ENCODE assay signal across 22 cellular contexts in genomic region chr13:19650742-19651141, GRCh38. TPM values are rescaled to one million over a fixed set of nuclear protein-coding genes. Genes with fewer than 3 reads are reported as not detected.
DNase-seq lines count a peak whose midpoint lies in the region; ATAC-seq, FAIRE-seq and TF ChIP-seq lines count a peak whose summit lies in the region.
"Had no signal": no experiment of that assay in that cellular context is flagged by ENCODE, and none has a peak within 500 bp of the region (broad histone marks: within the 10 kb centered on the region; RNA-seq: fewer than 3 reads in every experiment).

No MANE protein-coding gene starts in this region.

- ATAC-seq in CD4-positive, alpha-beta T cell (ENCODE audit: poor library complexity) = no peak
- ATAC-seq in K562 (no peak), HG02981 (IDR thresholded peaks at IDR 0.05; ENCODE audit: unreplicated experiment) (no peak)
- no peak for ATAC-seq in stimulated activated effector memory CD8-positive, alpha-beta T cell treated with anti-CD3 and anti-CD28 coated beads, Interleukin-12 subunit alpha, Interleukin-12 subunit beta, amount 100 ng/mL, for 72 hours

- TF ChIP-seq POLR2A in K562 (conservative IDR thresholded peaks at IDR 0.05) = no peak

- CTCF ChIA-PET in CD4-positive, alpha-beta T cell (lab: Charles Lee) = no interaction called here
- CTCF ChIA-PET in K562 (lab: Yijun Ruan, JAX; ENCODE audit: low intra/inter-chr PET ratio) = interaction anchor here (0.7 kb wide), 1 partner anchor 21 kb away, joined by 4 read pairs; no protein-coding TSS in a partner anchor

- H3K9me3 Mint-ChIP-seq in activated naive CD4-positive, alpha-beta T cell treated with anti-CD3 and anti-CD28 coated beads, Interleukin-2, amount 50 U/mL, for 24 hours = no peaks in the 10 kb centered on the region
- no peaks in the 10 kb centered on the region for H3K9me3 Mint-ChIP-seq in CD4-positive, alpha-beta T cell
- H3K9me3 Mint-ChIP-seq in stimulated activated effector memory CD8-positive, alpha-beta T cell treated with anti-CD3 and anti-CD28 coated beads, Interleukin-12 subunit alpha, Interleukin-12 subunit beta, amount 100 ng/mL, for 72 hours = no peaks in the 10 kb centered on the region
- H3K9me3 Mint-ChIP-seq: CD8-positive, alpha-beta memory T cell; IgD-negative memory B cell had no signal

- peaks cover 12% of the 10 kb centered on the region for H3K4me1 Mint-ChIP-seq in activated naive CD4-positive, alpha-beta T cell treated with anti-CD3 and anti-CD28 coated beads, Interleukin-2, amount 50 U/mL, for 24 hours
- peaks cover 18% of the 10 kb centered on the region for H3K4me1 Mint-ChIP-seq in CD4-positive, alpha-beta T cell (ENCODE audit: low read depth)
- H3K4me1 Mint-ChIP-seq in stimulated activated effector memory CD8-positive, alpha-beta T cell treated with anti-CD3 and anti-CD28 coated beads, Interleukin-12 subunit alpha, Interleukin-12 subunit beta, amount 100 ng/mL, for 72 hours = peaks cover 24% of the 10 kb centered on the region
- H3K4me1 Mint-ChIP-seq: B cell had no signal

- H3K9me1 ChIP-seq in K562 (ENCODE audit: control insufficient read depth, insufficient read depth, low read length) = no peaks in the 10 kb centered on the region

- H3K79me2 ChIP-seq in K562 (ENCODE audit: control insufficient read depth, insufficient read depth, low read length) = no peaks in the 10 kb centered on the region

- BruUV-seq in K562 (replicated peaks; lab: Mats Ljungman, UMichigan) = no TSS peak

- H3K4me2 ChIP-seq in K562 (ENCODE audit: insufficient read depth, low read length) = no peak overlapping the region
- H3K4me2 ChIP-seq: BLaER1 treated with 17β-estradiol and CSF1 and Interleukin-3, amounts not matched to agents 10 nM and 100 nM had no signal

- H3K27ac Mint-ChIP-seq in activated naive CD4-positive, alpha-beta T cell treated with anti-CD3 and anti-CD28 coated beads, Interleukin-2, amount 50 U/mL, for 24 hours = peak overlapping the region; percentile 12
- H3K27ac Mint-ChIP-seq in CD4-positive, alpha-beta T cell = peak overlapping the region; percentile 14
- peak overlapping the region; percentile 81 for H3K27ac Mint-ChIP-seq in stimulated activated effector memory CD8-positive, alpha-beta T cell treated with anti-CD3 and anti-CD28 coated beads, Interleukin-12 subunit alpha, Interleukin-12 subunit beta, amount 100 ng/mL, for 72 hours
- H3K27ac Mint-ChIP-seq: B cell had no signal

- no peaks in the 10 kb centered on the region for H3K27me3 ChIP-seq in CD4-positive, alpha-beta T cell (ENCODE audit: control insufficient read depth, insufficient read depth, low read length)
- no peaks in the 10 kb centered on the region for H3K27me3 ChIP-seq in K562 (ENCODE audit: control insufficient read depth in 2 of 2, insufficient read depth in 2 of 2, low read length in 2 of 2)
- H3K27me3 ChIP-seq: BLaER1 treated with 17β-estradiol and CSF1 and Interleukin-3, amounts not matched to agents 10 nM and 100 nM had no signal

- H3K36me3 ChIP-seq in K562 (ENCODE audit: control insufficient read depth, insufficient read depth, low read length) = peaks cover 40% of the 10 kb centered on the region

- intact Hi-C loops in CD4-positive, alpha-beta T cell (cut with DNase I, micrococcal nuclease) = no loop called here
- intact Hi-C loops in K562 (cut with micrococcal nuclease) = no loop called here

- no peak overlapping the region for H3K4me3 ChIP-seq in K562
- H3K4me3 ChIP-seq: BLaER1 treated with 17β-estradiol and CSF1 and Interleukin-3, amounts not matched to agents 10 nM and 100 nM; GM23248 had no signal

- H3K9me3 ChIP-seq in CD4-positive, alpha-beta T cell (ENCODE audit: control insufficient read depth, low read length) = no peaks in the 10 kb centered on the region
- no peaks in the 10 kb centered on the region for H3K9me3 ChIP-seq in K562 (replicated peaks; ENCODE audit: control insufficient read depth, insufficient read depth, low read depth, low read length)
- H3K9me3 ChIP-seq: BLaER1 treated with 17β-estradiol and CSF1 and Interleukin-3, amounts not matched to agents 10 nM and 100 nM had no signal

- no peak overlapping the region for H3K27ac ChIP-seq in CD4-positive, alpha-beta T cell (ENCODE audit: low read depth, low read length)
- H3K27ac ChIP-seq in K562 (ENCODE audit: extremely low read depth, low read depth, low read length) = no peak overlapping the region
- H3K27ac ChIP-seq: BLaER1 treated with 17β-estradiol and CSF1 and Interleukin-3, amounts not matched to agents 10 nM and 100 nM; GM23248; HL-60 had no signal

- H4K20me1 ChIP-seq in K562 (replicated peaks; ENCODE audit: control insufficient read depth, insufficient read depth, low read length) = no peaks in the 10 kb centered on the region

- no peak for FAIRE-seq in K562 (lab: Jason Lieb, UNC)
- FAIRE-seq: G401.6, GM12891, GM19239, H54 had no signal

- TF ChIP-seq CTCF in CD4-positive, alpha-beta T cell (IDR thresholded peaks at IDR 0.05) = no peak
- TF ChIP-seq CTCF in K562 (IDR thresholded peaks at IDR 0.05 in 2 of 3, conservative IDR thresholded peaks at IDR 0.05 in 1 of 3; ENCODE audit: insufficient read depth in 2 of 3, low read depth in 1 of 3, low read length in 3 of 3) = no peak

- H3K36me3 Mint-ChIP-seq in activated naive CD4-positive, alpha-beta T cell treated with anti-CD3 and anti-CD28 coated beads, Interleukin-2, amount 50 U/mL, for 24 hours = peaks cover 22% of the 10 kb centered on the region
- peaks cover 89% of the 10 kb centered on the region for H3K36me3 Mint-ChIP-seq in CD4-positive, alpha-beta T cell (ENCODE audit: low read depth)
- H3K36me3 Mint-ChIP-seq in stimulated activated effector memory CD8-positive, alpha-beta T cell treated with anti-CD3 and anti-CD28 coated beads, Interleukin-12 subunit alpha, Interleukin-12 subunit beta, amount 100 ng/mL, for 72 hours = peaks cover 100% of the 10 kb centered on the region

- in situ Hi-C loops in K562 (cut with MboI) = no loop called here

- TF ChIP-seq RAD21 in K562 (CRISPR knock-in tag; conservative IDR thresholded peaks at IDR 0.05 in 1 of 2, IDR thresholded peaks at IDR 0.05 in 1 of 2) = no peak

- TF ChIP-seq EP300 in K562 (IDR thresholded peaks at IDR 0.05; ENCODE audit: low read length) = no peak

- no peak overlapping the region for H3K4me3 Mint-ChIP-seq in activated naive CD4-positive, alpha-beta T cell treated with anti-CD3 and anti-CD28 coated beads, Interleukin-2, amount 50 U/mL, for 24 hours
- no peak overlapping the region for H3K4me3 Mint-ChIP-seq in CD4-positive, alpha-beta T cell
- H3K4me3 Mint-ChIP-seq in stimulated activated effector memory CD8-positive, alpha-beta T cell treated with anti-CD3 and anti-CD28 coated beads, Interleukin-12 subunit alpha, Interleukin-12 subunit beta, amount 100 ng/mL, for 72 hours = no peak overlapping the region
- H3K4me3 Mint-ChIP-seq: B cell; CD8-positive, alpha-beta memory T cell; IgD-negative memory B cell had no signal

- DNase-seq in activated naive CD4-positive, alpha-beta T cell treated with anti-CD3 and anti-CD28 coated beads, Interleukin-2, amount 50 U/mL, for 16 hours = no peak
- DNase-seq in CD4-positive, alpha-beta T cell = no peak
- DNase-seq in K562 (ENCODE audit: extremely low read depth in 1 of 4, low spot score in 3 of 4) (no peak), NCI-H1417 treated with DMSO at 0.1 percent for 48 hours (lab: John Stamatoyannopoulos, UW) (no peak)
- DNase-seq in stimulated activated effector memory CD8-positive, alpha-beta T cell treated with anti-CD3 and anti-CD28 coated beads, Interleukin-12 subunit alpha, Interleukin-12 subunit beta, amount 100 ng/mL, for 72 hours (ENCODE audit: low spot score in 2 of 2) = no peak
- DNase-seq: 8988T; CD8-positive, alpha-beta memory T cell; COR-L47; DMS 273 treated with DMSO at 0.1 percent for 48 hours; DMS53; GM23248; HCEC 1CT had no signal

- no peaks in the 10 kb centered on the region for H3K27me3 Mint-ChIP-seq in activated naive CD4-positive, alpha-beta T cell treated with anti-CD3 and anti-CD28 coated beads, Interleukin-2, amount 50 U/mL, for 24 hours
- H3K27me3 Mint-ChIP-seq in CD4-positive, alpha-beta T cell = no peaks in the 10 kb centered on the region
- H3K27me3 Mint-ChIP-seq: B cell; CD8-positive, alpha-beta memory T cell; IgD-negative memory B cell had no signal

- H2AFZ ChIP-seq in K562 (ENCODE audit: low read depth, low read length) = no peak overlapping the region
- H2AFZ ChIP-seq: GM23248 had no signal

- H3K4me1 ChIP-seq in K562 (replicated peaks in 1 of 2; ENCODE audit: control insufficient read depth in 2 of 2, insufficient read depth in 2 of 2, low read length in 2 of 2) = no peaks in the 10 kb centered on the region
- H3K4me1 ChIP-seq: BLaER1 treated with 17β-estradiol and CSF1 and Interleukin-3, amounts not matched to agents 10 nM and 100 nM had no signal

- H3K9ac ChIP-seq in K562 (ENCODE audit: insufficient read depth in 1 of 2, low read depth in 2 of 2, low read length in 2 of 2) = no peak overlapping the region
- H3K9ac ChIP-seq: BLaER1 treated with 17β-estradiol and CSF1 and Interleukin-3, amounts not matched to agents 10 nM and 100 nM; GM23248 had no signal

- 98% methylated on average over 4 of the region's 4 CpGs for WGBS in K562 (ENCODE audit: insufficient coverage, low coverage, missing lambda C conversion rate)

- POLR2A ChIA-PET in CD4-positive, alpha-beta T cell (lab: Charles Lee) = interaction anchor here (0.8 kb wide), 1 partner anchor 17 kb away, joined by 4 read pairs; no protein-coding TSS in a partner anchor
- POLR2A ChIA-PET in K562 (lab: Yijun Ruan, JAX) = interaction anchor here (0.7 to 1.2 kb wide), 2 partner anchors 10 to 18 kb away, joined by 3 to 4 read pairs; no protein-coding TSS in a partner anchor

RNA-seq across cellular contexts. Expression of gene MPHOSPH8, which starts 17.3 kb away (rescaled TPM):
- total RNA-seq in CD4-positive, alpha-beta T cell = 10 to 100 TPM; 48.0 to 51.2 TPM
- total RNA-seq in K562 (2011; cell fraction: chromatin; rRNA removed; ENCODE audit: low replicate concordance) = 13.2 and 43.1 TPM in 2 replicates
- 5.7 and 9.9 TPM in 2 replicates for total RNA-seq in K562 (2011; cell fraction: nucleolus; rRNA removed)
- total RNA-seq in K562 (2011; cell fraction: nucleoplasm; rRNA removed) = 15.8 and 23.3 TPM in 2 replicates
- total RNA-seq in K562 (2014; rRNA removed) (14.0 and 18.3 TPM in 2 replicates), K562 (2014; rRNA removed; fragmentation: Illumina TruSeq; extraction: Trizol) (17.8 and 18.7 TPM in 2 replicates), K562 (2015; rRNA removed; fragmentation: Illumina TruSeq; extraction: Trizol) (17.8 and 21.9 TPM in 2 replicates), K562 (2021) (14.2 and 15.9 TPM in 2 replicates)
- polyA plus RNA-seq in K562 (2011; rRNA removed) (15.6 and 16.6 TPM in 2 replicates), K562 (2014; fragmentation: Illumina TruSeq; extraction: Trizol) (21.3 and 24.8 TPM in 2 replicates), K562 (2014; fragmentation: Nextera tagmentation; extraction: Ambion mirVana) (10 to 100 TPM; 10.3 to 15.6 TPM), K562 (2014; rRNA removed) (21.1 and 23.5 TPM in 2 replicates)
- 6.6 and 13.6 TPM in 2 replicates for polyA plus RNA-seq in K562 (2011; cell fraction: cytosol; rRNA removed)
- 29.9 and 30.0 TPM in 2 replicates for polyA plus RNA-seq in K562 (2011; cell fraction: nucleus; rRNA removed)
- polyA plus RNA-seq in K562 (2012) = 18.1 and 24.6 TPM in 2 replicates
- 11.5 and 12.2 TPM in 2 replicates for polyA minus RNA-seq in K562 (2011; rRNA and poly(A)+ RNA removed)
- polyA minus RNA-seq in K562 (2011; cell fraction: cytosol; rRNA and poly(A)+ RNA removed) = 4.5 and 7.6 TPM in 2 replicates
- polyA minus RNA-seq in K562 (2011; cell fraction: nucleus; rRNA and poly(A)+ RNA removed) = 6.7 and 13.0 TPM in 2 replicates

Comparison
In these comparisons a context has a peak if more than half of its experiments do, and no peak if none do; other contexts are left out.
1. H3K27ac Mint-ChIP-seq: peak in every context shown above with its lines; median percentile 81 in stimulated activated effector memory CD8-positive, alpha-beta T cell treated with anti-CD3 and anti-CD28 coated beads, Interleukin-12 subunit alpha, Interleukin-12 subunit beta, amount 100 ng/mL, for 72 hours; 14 in CD4-positive, alpha-beta T cell; 12 in activated naive CD4-positive, alpha-beta T cell treated with anti-CD3 and anti-CD28 coated beads, Interleukin-2, amount 50 U/mL, for 24 hours.